ENCODE assay signal across 12 cellular contexts in genomic region chr2:187654535-187654934, GRCh38.
DNase-seq lines count a peak whose midpoint lies in the region; ATAC-seq and TF ChIP-seq lines count a peak whose summit lies in the region.
"Had no signal": no experiment of that assay in that cellular context is flagged by ENCODE, and none has a peak within 500 bp of the region (broad histone marks: within the 10 kb centered on the region; RNA-seq: fewer than 3 reads in every experiment).

No MANE protein-coding gene starts in this region.

- TF ChIP-seq POLR2A in thyroid gland (IDR thresholded peaks at IDR 0.05), result no peak

- ATAC-seq in Right ventricle myocardium inferior (no peak), HG02870 (IDR thresholded peaks at IDR 0.05; ENCODE audit: unreplicated experiment) (no peak)
- ATAC-seq: activated naive CD4-positive, alpha-beta T cell treated with anti-CD3 and anti-CD28 coated beads, Interleukin-2, amount 50 U/mL, for 72 hours had no signal

- H3K4me3 ChIP-seq in left ventricle myocardium inferior, result no peak overlapping the region
- H3K4me3 ChIP-seq in thyroid gland (replicated peaks in 1 of 3), result no peak overlapping the region
- no peak overlapping the region for H3K4me3 ChIP-seq in GM23248

- H3K4me1 ChIP-seq in left ventricle myocardium inferior (no peaks in the 10 kb centered on the region), thyroid gland (no peaks in the 10 kb centered on the region), GM23248 (ENCODE audit: insufficient read depth) (no peaks in the 10 kb centered on the region)

- no peaks in the 10 kb centered on the region for H3K36me3 ChIP-seq in left ventricle myocardium inferior
- H3K36me3 ChIP-seq in thyroid gland, result no peaks in the 10 kb centered on the region
- no peaks in the 10 kb centered on the region for H3K36me3 ChIP-seq in GM23248 (ENCODE audit: low read depth)

- H3K27me3 ChIP-seq in left ventricle myocardium inferior (ENCODE audit: low read depth), result no peaks in the 10 kb centered on the region
- no peaks in the 10 kb centered on the region for H3K27me3 ChIP-seq in thyroid gland
- no peaks in the 10 kb centered on the region for H3K27me3 ChIP-seq in GM23248 (replicated peaks; ENCODE audit: insufficient read depth)

- no peak overlapping the region for H3K27ac ChIP-seq in left ventricle myocardium inferior (replicated peaks)
- no peak overlapping the region for H3K27ac ChIP-seq in thyroid gland
- no peak overlapping the region for H3K27ac ChIP-seq in GM23248

- no peak overlapping the region for H3K4me2 ChIP-seq in GM23248 (ENCODE audit: unreplicated experiment)

- H3K9me2 ChIP-seq in GM23248 (ENCODE audit: insufficient read depth), result no peaks in the 10 kb centered on the region; the same call in 1 of the 2 replicates

- no peaks in the 10 kb centered on the region for H3K79me2 ChIP-seq in GM23248 (ENCODE audit: insufficient read depth)

- H3K9ac ChIP-seq in GM23248, result no peak overlapping the region

- no peak for TF ChIP-seq CTCF in left ventricle myocardium inferior (IDR thresholded peaks at IDR 0.05; ENCODE audit: borderline replicate concordance)
- no peak for TF ChIP-seq CTCF in thyroid gland (IDR thresholded peaks at IDR 0.05)

- 63 to 66% methylated on average over 4 of the region's 4 CpGs for WGBS in thyroid gland, 2 donors
- WGBS in GM23248 (ENCODE audit: low coverage in 1 of 2, low lambda C conversion rate in 2 of 2, missing lambda C conversion rate in 2 of 2), 2 experiments, result 60 to 68% methylated on average over 4 of the region's 4 CpGs

- H3K9me3 ChIP-seq in left ventricle myocardium inferior (replicated peaks) (no peaks in the 10 kb centered on the region), thyroid gland (no peaks in the 10 kb centered on the region), GM23248 (ENCODE audit: low read depth) (no peaks in the 10 kb centered on the region)

- intact Hi-C loops in left ventricle myocardium inferior (cut with micrococcal nuclease), result no loop called here
- intact Hi-C loops in Right ventricle myocardium inferior (cut with DNase I), result no loop called here
- intact Hi-C loops in thyroid gland (cut with DNase I), result no loop called here

- no peak overlapping the region for H2AFZ ChIP-seq in GM23248

- DNase-seq in left ventricle myocardium inferior (peak; percentile 34), Right ventricle myocardium inferior (ENCODE audit: missing footprints) (no peak), NCI-H2081 treated with DMSO at 0.1 percent for 48 hours (lab: John Stamatoyannopoulos, UW) (peak; percentile 98), RPMI8226 (peak; percentile 76), thyroid gland (peak; percentile 36 to 39), GM23248 (no peak), NCI-H510A treated with DMSO at 0.1 percent for 48 hours (lab: John Stamatoyannopoulos, UW) (no peak)
- DNase-seq: ACHN, kidney, trophoblast cell had no signal

- in situ Hi-C loops in GM23248 (cut with MboI), result no loop called here

- H3F3A ChIP-seq in GM23248 (ENCODE audit: insufficient read depth), result no peaks in the 10 kb centered on the region

- no peaks in the 10 kb centered on the region for H4K20me1 ChIP-seq in GM23248 (ENCODE audit: insufficient read depth)

Comparison
In these comparisons a context has a peak if more than half of its experiments do, and no peak if none do; other contexts are left out.
1. DNase-seq: peak in left ventricle myocardium inferior (single experiment), NCI-H2081 treated with DMSO at 0.1 percent for 48 hours (single experiment), RPMI8226 (single experiment) and thyroid gland (2 of 2); none in Right ventricle myocardium inferior (single experiment), GM23248 (single experiment) and NCI-H510A treated with DMSO at 0.1 percent for 48 hours (single experiment).